In the genomic region with DNA sequence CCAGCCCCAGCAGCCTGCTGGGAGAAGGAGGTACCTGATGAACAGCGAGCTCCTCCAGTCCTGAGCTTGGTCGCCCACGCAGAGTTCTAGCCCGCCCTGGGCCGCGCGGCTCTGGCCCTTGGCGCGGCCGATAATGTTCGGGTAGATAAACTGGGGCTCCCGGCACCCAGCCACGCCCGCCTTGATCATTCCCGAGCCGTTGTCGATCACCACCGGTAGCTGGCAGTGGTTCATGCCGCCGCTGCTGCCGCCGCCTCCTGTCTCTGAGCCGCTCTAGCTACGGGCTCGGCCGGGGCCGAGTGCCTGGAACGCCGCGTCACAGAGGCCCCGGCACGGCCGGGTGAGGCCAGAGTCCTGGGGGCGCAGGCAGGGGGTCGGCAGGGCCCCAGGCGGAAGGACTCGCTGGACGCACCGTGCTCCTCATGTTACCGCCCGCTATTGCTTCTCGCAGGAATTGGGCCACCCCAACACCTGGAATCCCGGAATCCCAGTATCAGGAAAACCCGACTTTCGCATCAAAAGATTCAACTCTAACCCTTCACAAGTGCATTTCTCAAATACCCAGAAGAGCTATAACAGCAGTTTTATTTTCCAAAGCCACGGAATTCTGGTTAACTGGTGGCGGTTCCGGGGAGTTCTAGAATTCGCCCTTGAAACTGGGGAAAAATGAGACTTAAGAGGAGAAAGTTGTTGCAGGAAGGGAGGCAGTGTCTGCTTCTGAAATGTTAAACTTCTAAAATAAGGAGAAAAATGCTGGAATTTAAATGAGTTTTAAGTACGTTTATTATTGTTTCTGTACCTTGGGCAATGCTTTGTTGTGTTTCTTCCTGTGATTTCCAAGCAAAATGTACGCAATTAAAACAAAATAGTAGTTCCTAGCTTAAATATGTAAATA, we compare ENCODE assay signal across 1 cellular context.
TF ChIP-seq lines count a peak whose summit lies in the region.

A gene (minus strand): TSS at position 275 of the 895 bp plus-strand sequence. CDS start 41 bp downstream, at position 234.

TF ChIP-seq in HepG2, 621 proteins besides CTCF, POLR2A, EP300 and RAD21 (continued from another document and continues in another):
- TF ChIP-seq, protein P1, sequence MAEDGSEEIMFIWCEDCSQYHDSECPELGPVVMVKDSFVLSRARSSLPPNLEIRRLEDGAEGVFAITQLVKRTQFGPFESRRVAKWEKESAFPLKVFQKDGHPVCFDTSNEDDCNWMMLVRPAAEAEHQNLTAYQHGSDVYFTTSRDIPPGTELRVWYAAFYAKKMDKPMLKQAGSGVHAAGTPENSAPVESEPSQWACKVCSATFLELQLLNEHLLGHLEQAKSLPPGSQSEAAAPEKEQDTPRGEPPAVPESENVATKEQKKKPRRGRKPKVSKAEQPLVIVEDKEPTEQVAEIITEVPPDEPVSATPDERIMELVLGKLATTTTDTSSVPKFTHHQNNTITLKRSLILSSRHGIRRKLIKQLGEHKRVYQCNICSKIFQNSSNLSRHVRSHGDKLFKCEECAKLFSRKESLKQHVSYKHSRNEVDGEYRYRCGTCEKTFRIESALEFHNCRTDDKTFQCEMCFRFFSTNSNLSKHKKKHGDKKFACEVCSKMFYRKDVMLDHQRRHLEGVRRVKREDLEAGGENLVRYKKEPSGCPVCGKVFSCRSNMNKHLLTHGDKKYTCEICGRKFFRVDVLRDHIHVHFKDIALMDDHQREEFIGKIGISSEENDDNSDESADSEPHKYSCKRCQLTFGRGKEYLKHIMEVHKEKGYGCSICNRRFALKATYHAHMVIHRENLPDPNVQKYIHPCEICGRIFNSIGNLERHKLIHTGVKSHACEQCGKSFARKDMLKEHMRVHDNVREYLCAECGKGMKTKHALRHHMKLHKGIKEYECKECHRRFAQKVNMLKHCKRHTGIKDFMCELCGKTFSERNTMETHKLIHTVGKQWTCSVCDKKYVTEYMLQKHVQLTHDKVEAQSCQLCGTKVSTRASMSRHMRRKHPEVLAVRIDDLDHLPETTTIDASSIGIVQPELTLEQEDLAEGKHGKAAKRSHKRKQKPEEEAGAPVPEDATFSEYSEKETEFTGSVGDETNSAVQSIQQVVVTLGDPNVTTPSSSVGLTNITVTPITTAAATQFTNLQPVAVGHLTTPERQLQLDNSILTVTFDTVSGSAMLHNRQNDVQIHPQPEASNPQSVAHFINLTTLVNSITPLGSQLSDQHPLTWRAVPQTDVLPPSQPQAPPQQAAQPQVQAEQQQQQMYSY (CRISPR knock-in tag; IDR thresholded peaks at IDR 0.05) = 0 out of 2 replicates have a peak, but pooled peaks have one; percentile 52
- TF ChIP-seq ZSCAN21 (CRISPR knock-in tag; IDR thresholded peaks at IDR 0.05; ENCODE audit: borderline replicate concordance) = no peak
- TF ChIP-seq FOXC1 (CRISPR knock-in tag; IDR thresholded peaks at IDR 0.05; ENCODE audit: borderline replicate concordance) = no peak
- TF ChIP-seq, protein P2, sequence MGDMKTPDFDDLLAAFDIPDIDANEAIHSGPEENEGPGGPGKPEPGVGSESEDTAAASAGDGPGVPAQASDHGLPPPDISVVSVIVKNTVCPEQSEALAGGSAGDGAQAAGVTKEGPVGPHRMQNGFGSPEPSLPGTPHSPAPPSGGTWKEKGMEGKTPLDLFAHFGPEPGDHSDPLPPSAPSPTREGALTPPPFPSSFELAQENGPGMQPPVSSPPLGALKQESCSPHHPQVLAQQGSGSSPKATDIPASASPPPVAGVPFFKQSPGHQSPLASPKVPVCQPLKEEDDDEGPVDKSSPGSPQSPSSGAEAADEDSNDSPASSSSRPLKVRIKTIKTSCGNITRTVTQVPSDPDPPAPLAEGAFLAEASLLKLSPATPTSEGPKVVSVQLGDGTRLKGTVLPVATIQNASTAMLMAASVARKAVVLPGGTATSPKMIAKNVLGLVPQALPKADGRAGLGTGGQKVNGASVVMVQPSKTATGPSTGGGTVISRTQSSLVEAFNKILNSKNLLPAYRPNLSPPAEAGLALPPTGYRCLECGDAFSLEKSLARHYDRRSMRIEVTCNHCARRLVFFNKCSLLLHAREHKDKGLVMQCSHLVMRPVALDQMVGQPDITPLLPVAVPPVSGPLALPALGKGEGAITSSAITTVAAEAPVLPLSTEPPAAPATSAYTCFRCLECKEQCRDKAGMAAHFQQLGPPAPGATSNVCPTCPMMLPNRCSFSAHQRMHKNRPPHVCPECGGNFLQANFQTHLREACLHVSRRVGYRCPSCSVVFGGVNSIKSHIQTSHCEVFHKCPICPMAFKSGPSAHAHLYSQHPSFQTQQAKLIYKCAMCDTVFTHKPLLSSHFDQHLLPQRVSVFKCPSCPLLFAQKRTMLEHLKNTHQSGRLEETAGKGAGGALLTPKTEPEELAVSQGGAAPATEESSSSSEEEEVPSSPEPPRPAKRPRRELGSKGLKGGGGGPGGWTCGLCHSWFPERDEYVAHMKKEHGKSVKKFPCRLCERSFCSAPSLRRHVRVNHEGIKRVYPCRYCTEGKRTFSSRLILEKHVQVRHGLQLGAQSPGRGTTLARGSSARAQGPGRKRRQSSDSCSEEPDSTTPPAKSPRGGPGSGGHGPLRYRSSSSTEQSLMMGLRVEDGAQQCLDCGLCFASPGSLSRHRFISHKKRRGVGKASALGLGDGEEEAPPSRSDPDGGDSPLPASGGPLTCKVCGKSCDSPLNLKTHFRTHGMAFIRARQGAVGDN (CRISPR knock-in tag; IDR thresholded peaks at IDR 0.05) = peak; percentile 75
- no peak for TF ChIP-seq NONO (IDR thresholded peaks at IDR 0.05)
- TF ChIP-seq NONO (CRISPR knock-in tag; conservative IDR thresholded peaks at IDR 0.05) = 0 out of 2 replicates have a peak, but pooled peaks have one; percentile 32
- no peak for TF ChIP-seq ZNF878 (CRISPR knock-in tag; IDR thresholded peaks at IDR 0.05)
- no peak for TF ChIP-seq PAWR (CRISPR knock-in tag; IDR thresholded peaks at IDR 0.05; ENCODE audit: borderline replicate concordance)
- TF ChIP-seq, protein P3, sequence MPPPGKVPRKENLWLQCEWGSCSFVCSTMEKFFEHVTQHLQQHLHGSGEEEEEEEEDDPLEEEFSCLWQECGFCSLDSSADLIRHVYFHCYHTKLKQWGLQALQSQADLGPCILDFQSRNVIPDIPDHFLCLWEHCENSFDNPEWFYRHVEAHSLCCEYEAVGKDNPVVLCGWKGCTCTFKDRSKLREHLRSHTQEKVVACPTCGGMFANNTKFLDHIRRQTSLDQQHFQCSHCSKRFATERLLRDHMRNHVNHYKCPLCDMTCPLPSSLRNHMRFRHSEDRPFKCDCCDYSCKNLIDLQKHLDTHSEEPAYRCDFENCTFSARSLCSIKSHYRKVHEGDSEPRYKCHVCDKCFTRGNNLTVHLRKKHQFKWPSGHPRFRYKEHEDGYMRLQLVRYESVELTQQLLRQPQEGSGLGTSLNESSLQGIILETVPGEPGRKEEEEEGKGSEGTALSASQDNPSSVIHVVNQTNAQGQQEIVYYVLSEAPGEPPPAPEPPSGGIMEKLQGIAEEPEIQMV (CRISPR knock-in tag; IDR thresholded peaks at IDR 0.05; ENCODE audit: low read depth) = no peak
- no peak for TF ChIP-seq TGIF2 (CRISPR knock-in tag; IDR thresholded peaks at IDR 0.05)
- TF ChIP-seq RELA (CRISPR knock-in tag; IDR thresholded peaks at IDR 0.05) = no peak
- TF ChIP-seq, protein P4, sequence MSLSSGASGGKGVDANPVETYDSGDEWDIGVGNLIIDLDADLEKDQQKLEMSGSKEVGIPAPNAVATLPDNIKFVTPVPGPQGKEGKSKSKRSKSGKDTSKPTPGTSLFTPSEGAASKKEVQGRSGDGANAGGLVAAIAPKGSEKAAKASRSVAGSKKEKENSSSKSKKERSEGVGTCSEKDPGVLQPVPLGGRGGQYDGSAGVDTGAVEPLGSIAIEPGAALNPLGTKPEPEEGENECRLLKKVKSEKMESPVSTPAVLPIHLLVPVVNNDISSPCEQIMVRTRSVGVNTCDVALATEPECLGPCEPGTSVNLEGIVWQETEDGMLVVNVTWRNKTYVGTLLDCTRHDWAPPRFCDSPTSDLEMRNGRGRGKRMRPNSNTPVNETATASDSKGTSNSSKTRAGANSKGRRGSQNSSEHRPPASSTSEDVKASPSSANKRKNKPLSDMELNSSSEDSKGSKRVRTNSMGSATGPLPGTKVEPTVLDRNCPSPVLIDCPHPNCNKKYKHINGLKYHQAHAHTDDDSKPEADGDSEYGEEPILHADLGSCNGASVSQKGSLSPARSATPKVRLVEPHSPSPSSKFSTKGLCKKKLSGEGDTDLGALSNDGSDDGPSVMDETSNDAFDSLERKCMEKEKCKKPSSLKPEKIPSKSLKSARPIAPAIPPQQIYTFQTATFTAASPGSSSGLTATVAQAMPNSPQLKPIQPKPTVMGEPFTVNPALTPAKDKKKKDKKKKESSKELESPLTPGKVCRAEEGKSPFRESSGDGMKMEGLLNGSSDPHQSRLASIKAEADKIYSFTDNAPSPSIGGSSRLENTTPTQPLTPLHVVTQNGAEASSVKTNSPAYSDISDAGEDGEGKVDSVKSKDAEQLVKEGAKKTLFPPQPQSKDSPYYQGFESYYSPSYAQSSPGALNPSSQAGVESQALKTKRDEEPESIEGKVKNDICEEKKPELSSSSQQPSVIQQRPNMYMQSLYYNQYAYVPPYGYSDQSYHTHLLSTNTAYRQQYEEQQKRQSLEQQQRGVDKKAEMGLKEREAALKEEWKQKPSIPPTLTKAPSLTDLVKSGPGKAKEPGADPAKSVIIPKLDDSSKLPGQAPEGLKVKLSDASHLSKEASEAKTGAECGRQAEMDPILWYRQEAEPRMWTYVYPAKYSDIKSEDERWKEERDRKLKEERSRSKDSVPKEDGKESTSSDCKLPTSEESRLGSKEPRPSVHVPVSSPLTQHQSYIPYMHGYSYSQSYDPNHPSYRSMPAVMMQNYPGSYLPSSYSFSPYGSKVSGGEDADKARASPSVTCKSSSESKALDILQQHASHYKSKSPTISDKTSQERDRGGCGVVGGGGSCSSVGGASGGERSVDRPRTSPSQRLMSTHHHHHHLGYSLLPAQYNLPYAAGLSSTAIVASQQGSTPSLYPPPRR (CRISPR knock-in tag; IDR thresholded peaks at IDR 0.05; ENCODE audit: borderline replicate concordance) = no peak
- no peak for TF ChIP-seq ZNF615 (CRISPR knock-in tag; IDR thresholded peaks at IDR 0.05; ENCODE audit: borderline replicate concordance)
- TF ChIP-seq, protein P5, sequence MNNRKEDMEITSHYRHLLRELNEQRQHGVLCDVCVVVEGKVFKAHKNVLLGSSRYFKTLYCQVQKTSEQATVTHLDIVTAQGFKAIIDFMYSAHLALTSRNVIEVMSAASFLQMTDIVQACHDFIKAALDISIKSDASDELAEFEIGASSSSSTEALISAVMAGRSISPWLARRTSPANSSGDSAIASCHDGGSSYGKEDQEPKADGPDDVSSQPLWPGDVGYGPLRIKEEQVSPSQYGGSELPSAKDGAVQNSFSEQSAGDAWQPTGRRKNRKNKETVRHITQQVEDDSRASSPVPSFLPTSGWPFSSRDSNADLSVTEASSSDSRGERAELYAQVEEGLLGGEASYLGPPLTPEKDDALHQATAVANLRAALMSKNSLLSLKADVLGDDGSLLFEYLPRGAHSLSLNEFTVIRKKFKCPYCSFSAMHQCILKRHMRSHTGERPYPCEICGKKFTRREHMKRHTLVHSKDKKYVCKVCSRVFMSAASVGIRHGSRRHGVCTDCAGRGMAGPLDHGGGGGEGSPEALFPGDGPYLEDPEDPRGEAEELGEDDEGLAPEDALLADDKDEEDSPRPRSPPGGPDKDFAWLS (CRISPR knock-in tag; IDR thresholded peaks at IDR 0.05; ENCODE audit: borderline replicate concordance) = no peak
- TF ChIP-seq DR1 (CRISPR knock-in tag; IDR thresholded peaks at IDR 0.05) = no peak
- TF ChIP-seq NFE2 (CRISPR knock-in tag; IDR thresholded peaks at IDR 0.05) = no peak
- TF ChIP-seq, protein P6, sequence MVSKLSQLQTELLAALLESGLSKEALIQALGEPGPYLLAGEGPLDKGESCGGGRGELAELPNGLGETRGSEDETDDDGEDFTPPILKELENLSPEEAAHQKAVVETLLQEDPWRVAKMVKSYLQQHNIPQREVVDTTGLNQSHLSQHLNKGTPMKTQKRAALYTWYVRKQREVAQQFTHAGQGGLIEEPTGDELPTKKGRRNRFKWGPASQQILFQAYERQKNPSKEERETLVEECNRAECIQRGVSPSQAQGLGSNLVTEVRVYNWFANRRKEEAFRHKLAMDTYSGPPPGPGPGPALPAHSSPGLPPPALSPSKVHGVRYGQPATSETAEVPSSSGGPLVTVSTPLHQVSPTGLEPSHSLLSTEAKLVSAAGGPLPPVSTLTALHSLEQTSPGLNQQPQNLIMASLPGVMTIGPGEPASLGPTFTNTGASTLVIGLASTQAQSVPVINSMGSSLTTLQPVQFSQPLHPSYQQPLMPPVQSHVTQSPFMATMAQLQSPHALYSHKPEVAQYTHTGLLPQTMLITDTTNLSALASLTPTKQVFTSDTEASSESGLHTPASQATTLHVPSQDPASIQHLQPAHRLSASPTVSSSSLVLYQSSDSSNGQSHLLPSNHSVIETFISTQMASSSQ (IDR thresholded peaks at IDR 0.05; ENCODE audit: low read depth) = no peak
- TF ChIP-seq, protein P6 (CRISPR knock-in tag; IDR thresholded peaks at IDR 0.05; ENCODE audit: borderline replicate concordance) = no peak
- no peak for TF ChIP-seq ZIK1 (CRISPR knock-in tag; IDR thresholded peaks at IDR 0.05; ENCODE audit: borderline replicate concordance, low read depth)
- no peak for TF ChIP-seq TOE1 (CRISPR knock-in tag; IDR thresholded peaks at IDR 0.05)
- no peak for TF ChIP-seq NCOA2 (CRISPR knock-in tag; IDR thresholded peaks at IDR 0.05)
- TF ChIP-seq KDM4B (CRISPR knock-in tag; IDR thresholded peaks at IDR 0.05) = no peak
- TF ChIP-seq ZNF256 (CRISPR knock-in tag; conservative IDR thresholded peaks at IDR 0.05) = no peak
- TF ChIP-seq KLF9 (CRISPR knock-in tag; IDR thresholded peaks at IDR 0.05; ENCODE audit: low read depth) = no peak
- no peak for TF ChIP-seq HES4 (CRISPR knock-in tag; IDR thresholded peaks at IDR 0.05; ENCODE audit: borderline replicate concordance)
- TF ChIP-seq, protein P7, sequence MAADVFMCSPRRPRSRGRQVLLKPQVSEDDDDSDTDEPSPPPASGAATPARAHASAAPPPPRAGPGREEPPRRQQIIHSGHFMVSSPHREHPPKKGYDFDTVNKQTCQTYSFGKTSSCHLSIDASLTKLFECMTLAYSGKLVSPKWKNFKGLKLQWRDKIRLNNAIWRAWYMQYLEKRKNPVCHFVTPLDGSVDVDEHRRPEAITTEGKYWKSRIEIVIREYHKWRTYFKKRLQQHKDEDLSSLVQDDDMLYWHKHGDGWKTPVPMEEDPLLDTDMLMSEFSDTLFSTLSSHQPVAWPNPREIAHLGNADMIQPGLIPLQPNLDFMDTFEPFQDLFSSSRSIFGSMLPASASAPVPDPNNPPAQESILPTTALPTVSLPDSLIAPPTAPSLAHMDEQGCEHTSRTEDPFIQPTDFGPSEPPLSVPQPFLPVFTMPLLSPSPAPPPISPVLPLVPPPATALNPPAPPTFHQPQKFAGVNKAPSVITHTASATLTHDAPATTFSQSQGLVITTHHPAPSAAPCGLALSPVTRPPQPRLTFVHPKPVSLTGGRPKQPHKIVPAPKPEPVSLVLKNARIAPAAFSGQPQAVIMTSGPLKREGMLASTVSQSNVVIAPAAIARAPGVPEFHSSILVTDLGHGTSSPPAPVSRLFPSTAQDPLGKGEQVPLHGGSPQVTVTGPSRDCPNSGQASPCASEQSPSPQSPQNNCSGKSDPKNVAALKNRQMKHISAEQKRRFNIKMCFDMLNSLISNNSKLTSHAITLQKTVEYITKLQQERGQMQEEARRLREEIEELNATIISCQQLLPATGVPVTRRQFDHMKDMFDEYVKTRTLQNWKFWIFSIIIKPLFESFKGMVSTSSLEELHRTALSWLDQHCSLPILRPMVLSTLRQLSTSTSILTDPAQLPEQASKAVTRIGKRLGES (CRISPR knock-in tag; IDR thresholded peaks at IDR 0.05; ENCODE audit: borderline replicate concordance) = no peak
